18 cellular contexts compared by ENCODE assay signal in genomic region chr7:105426606-105427146, GRCh38.
"Had no signal": no experiment of that assay in that cellular context is flagged by ENCODE, and none has a peak within 500 bp of the region (broad histone marks: within the 10 kb centered on the region; RNA-seq: fewer than 3 reads in every experiment).

No MANE protein-coding gene starts in this region.

- H3K36me3 Mint-ChIP-seq: activated CD8-positive, alpha-beta memory T cell treated with anti-CD3 and anti-CD28 coated beads, Interleukin-2, amount 10 ng/mL, durations not matched to agents 7 days and 5 days; activated naive CD4-positive, alpha-beta T cell treated with anti-CD3 and anti-CD28 coated beads, Interleukin-2, amount 50 U/mL, for 24 hours; natural killer cell; T-cell had no signal

- H3K4me3 Mint-ChIP-seq: activated CD4-positive, alpha-beta T cell treated with anti-CD3 and anti-CD28 coated beads, Interleukin-2, amount 10 ng/mL, durations not matched to agents 7 days and 5 days; activated CD8-positive, alpha-beta memory T cell treated with anti-CD3 and anti-CD28 coated beads, Interleukin-2, amount 10 ng/mL, durations not matched to agents 7 days and 5 days; activated naive CD4-positive, alpha-beta T cell treated with anti-CD3 and anti-CD28 coated beads, Interleukin-2, amount 50 U/mL, for 24 hours; central memory CD8-positive, alpha-beta T cell; natural killer cell; T-cell had no signal

- H3K27ac Mint-ChIP-seq: activated CD4-positive, alpha-beta T cell treated with anti-CD3 and anti-CD28 coated beads, Interleukin-2, amount 10 ng/mL, durations not matched to agents 7 days and 5 days; activated CD8-positive, alpha-beta memory T cell treated with anti-CD3 and anti-CD28 coated beads, Interleukin-2, amount 10 ng/mL, durations not matched to agents 7 days and 5 days; activated naive CD4-positive, alpha-beta T cell treated with anti-CD3 and anti-CD28 coated beads, Interleukin-2, amount 50 U/mL, for 24 hours; natural killer cell; T-cell had no signal

- DNase-seq: activated CD4-positive, alpha-beta T cell treated with anti-CD3 and anti-CD28 coated beads, Interleukin-2, amount 10 ng/mL, durations not matched to agents 7 days and 5 days; activated CD8-positive, alpha-beta memory T cell treated with anti-CD3 and anti-CD28 coated beads, Interleukin-2, amount 10 ng/mL, durations not matched to agents 7 days and 5 days; anterior cingulate cortex; brain microvascular endothelial cell; esophagus squamous epithelium; foreskin fibroblast; kidney glomerular epithelial cell; mesendoderm; natural killer cell; nucleus accumbens; posterior cingulate gyrus; Right ventricle myocardium superior; SK-N-SH; T-cell; thyroid gland; WERI-Rb-1 had no signal

- H3K4me1 Mint-ChIP-seq: activated CD4-positive, alpha-beta T cell treated with anti-CD3 and anti-CD28 coated beads, Interleukin-2, amount 10 ng/mL, durations not matched to agents 7 days and 5 days; activated naive CD4-positive, alpha-beta T cell treated with anti-CD3 and anti-CD28 coated beads, Interleukin-2, amount 50 U/mL, for 24 hours; natural killer cell had no signal

- H3K9me3 Mint-ChIP-seq: activated CD4-positive, alpha-beta T cell treated with anti-CD3 and anti-CD28 coated beads, Interleukin-2, amount 10 ng/mL, durations not matched to agents 7 days and 5 days; activated naive CD4-positive, alpha-beta T cell treated with anti-CD3 and anti-CD28 coated beads, Interleukin-2, amount 50 U/mL, for 24 hours; central memory CD8-positive, alpha-beta T cell; natural killer cell; T-cell had no signal

- H3K27me3 Mint-ChIP-seq: activated CD4-positive, alpha-beta T cell treated with anti-CD3 and anti-CD28 coated beads, Interleukin-2, amount 10 ng/mL, durations not matched to agents 7 days and 5 days; activated CD8-positive, alpha-beta memory T cell treated with anti-CD3 and anti-CD28 coated beads, Interleukin-2, amount 10 ng/mL, durations not matched to agents 7 days and 5 days; activated naive CD4-positive, alpha-beta T cell treated with anti-CD3 and anti-CD28 coated beads, Interleukin-2, amount 50 U/mL, for 24 hours; central memory CD8-positive, alpha-beta T cell; T-cell had no signal

- ATAC-seq: activated CD8-positive, alpha-beta memory T cell treated with anti-CD3 and anti-CD28 coated beads, Interleukin-2, amount 10 ng/mL, durations not matched to agents 7 days and 5 days; natural killer cell; T-cell had no signal
